ENCODE assay signal across 1 cellular context in genomic region chr3:189202583-189202982, GRCh38.
TF ChIP-seq lines count a peak whose summit lies in the region.

No MANE protein-coding gene starts in this region.

TF ChIP-seq in GM23338, 12 proteins besides CTCF, POLR2A, EP300 and RAD21 (continued from another document):
- no peak for TF ChIP-seq ZNF462 (CRISPR knock-in tag; IDR thresholded peaks at IDR 0.05)
- no peak for TF ChIP-seq ZNF114 (CRISPR knock-in tag; IDR thresholded peaks at IDR 0.05)
